Comparison of ENCODE assay signal across 14 cellular contexts in genomic region chr5:167889276-167889675, GRCh38.
A peak's percentile ranks its signal among the peaks of the same experiment; 100 is the strongest.
DNase-seq lines count a peak whose midpoint lies in the region; ATAC-seq, FAIRE-seq and TF ChIP-seq lines count a peak whose summit lies in the region.
"Had no signal": no experiment of that assay in that cellular context is flagged by ENCODE, and none has a peak within 500 bp of the region (broad histone marks: within the 10 kb centered on the region; RNA-seq: fewer than 3 reads in every experiment).

No MANE protein-coding gene starts in this region.

- H2BK15ac ChIP-seq in mesenchymal stem cell (ENCODE audit: low read depth, poor library complexity, severe bottlenecking) = no peak overlapping the region

- no peak overlapping the region for H3K23ac ChIP-seq in mesenchymal stem cell (ENCODE audit: low read length in 2 of 2)

- 69% methylated on average over 9 of the region's 9 CpGs for WGBS in mesenchymal stem cell

- H3K4me2 ChIP-seq in mesenchymal stem cell (ENCODE audit: low read length, poor library complexity, severe bottlenecking) = no peak overlapping the region
- H3K4me2 ChIP-seq: A549 had no signal

- no peak overlapping the region for H3K4ac ChIP-seq in mesenchymal stem cell (ENCODE audit: low read depth in 1 of 2, low read length in 2 of 2)

- no peak overlapping the region for H2AK5ac ChIP-seq in mesenchymal stem cell (ENCODE audit: low read length, severe bottlenecking)

- no peak overlapping the region for H3K14ac ChIP-seq in mesenchymal stem cell (ENCODE audit: low read length in 2 of 2)

- no peaks in the 10 kb centered on the region for H3K9me3 ChIP-seq in mesenchymal stem cell (ENCODE audit: control insufficient read depth, low read length)
- H3K9me3 ChIP-seq: A549, Caco-2 had no signal

- H3K27ac ChIP-seq in mesenchymal stem cell (ENCODE audit: low read length, poor library complexity, severe bottlenecking) = peak overlapping the region; percentile 66
- H3K27ac ChIP-seq: A549 had no signal

- H3K18ac ChIP-seq in mesenchymal stem cell (ENCODE audit: low read depth in 1 of 2, low read length in 2 of 2) = no peak overlapping the region

- H3K4me3 ChIP-seq in bronchial epithelial cell (ENCODE audit: low read depth, low read length) (no peak overlapping the region), mesenchymal stem cell (ENCODE audit: insufficient read depth in 1 of 2, low read depth in 1 of 2, low read length in 2 of 2) (no peak overlapping the region)
- H3K4me3 ChIP-seq: A549 had no signal

- no peak overlapping the region for H2BK120ac ChIP-seq in mesenchymal stem cell (ENCODE audit: low read depth, low read length)

- H2AFZ ChIP-seq in mesenchymal stem cell (ENCODE audit: low read depth, low read length) = no peak overlapping the region

- H4K91ac ChIP-seq in mesenchymal stem cell (ENCODE audit: low read length) = no peak overlapping the region

- H3K36me3 ChIP-seq in bronchial epithelial cell (ENCODE audit: control insufficient read depth, insufficient read depth, low read length) (peaks cover 1% of the 10 kb centered on the region), mesenchymal stem cell (ENCODE audit: control insufficient read depth in 1 of 2, insufficient read depth in 2 of 2, low read depth in 1 of 2, low read length in 2 of 2) (no peaks in the 10 kb centered on the region)

- no peak overlapping the region for H2BK5ac ChIP-seq in mesenchymal stem cell (ENCODE audit: low read depth, low read length, poor library complexity, severe bottlenecking)

- peak; percentile 28 for FAIRE-seq in bronchial epithelial cell (lab: Jason Lieb, UNC)
- FAIRE-seq: A549, GM12892 had no signal

- no peak for ATAC-seq in GM21723 (IDR thresholded peaks at IDR 0.05; ENCODE audit: unreplicated experiment)
- ATAC-seq: A549; CD8-positive, alpha-beta T cell had no signal

- H3K4me1 ChIP-seq in mesenchymal stem cell (ENCODE audit: control insufficient read depth, insufficient read depth, low read depth, low read length) = no peaks in the 10 kb centered on the region
- H3K4me1 ChIP-seq: A549 had no signal

- H3K79me1 ChIP-seq in mesenchymal stem cell (replicated peaks; ENCODE audit: low read length, poor library complexity, severe bottlenecking) = peaks cover 17% of the 10 kb centered on the region

- no peak for TF ChIP-seq CTCF in bronchial epithelial cell (IDR thresholded peaks at IDR 0.05; ENCODE audit: insufficient read depth, low read length, severe bottlenecking)

- no peak overlapping the region for H4K8ac ChIP-seq in mesenchymal stem cell (ENCODE audit: low read length)

- no peak overlapping the region for H2BK12ac ChIP-seq in mesenchymal stem cell (ENCODE audit: low read length in 2 of 2)

- H3K27me3 ChIP-seq in bronchial epithelial cell (ENCODE audit: control insufficient read depth, insufficient read depth, low read length) (no peaks in the 10 kb centered on the region), mesenchymal stem cell (ENCODE audit: control insufficient read depth in 1 of 2, insufficient read depth in 1 of 2, low read length in 2 of 2) (no peaks in the 10 kb centered on the region)

- DNase-seq in NCI-H526 treated with DMSO at 0.1 percent for 48 hours (lab: John Stamatoyannopoulos, UW) = peak; percentile 31
- no peak for DNase-seq in bronchial epithelial cell (ENCODE audit: low read depth)
- no peak for DNase-seq in mesenchymal stem cell
- no peak for DNase-seq in HuH-7 (ENCODE audit: low spot score)
- DNase-seq in COR-L47 (lab: John Stamatoyannopoulos, UW) = no peak
- DNase-seq: Caco-2; CD8-positive, alpha-beta T cell; DND-41; GDM1; IMR-90; KBM-7 had no signal

- no peak overlapping the region for H3K9ac ChIP-seq in mesenchymal stem cell (ENCODE audit: low read length)
